In genomic region chr3:127676921-127677351, GRCh38 we compare ENCODE assay signal across 20 cellular contexts. TPM values are rescaled to one million over a fixed set of nuclear protein-coding genes. Genes with fewer than 3 reads are reported as not detected.
DNase-seq lines count a peak whose midpoint lies in the region; ATAC-seq and TF ChIP-seq lines count a peak whose summit lies in the region.
"Had no signal": no experiment of that assay in that cellular context is flagged by ENCODE, and none has a peak within 500 bp of the region (broad histone marks: within the 10 kb centered on the region; RNA-seq: fewer than 3 reads in every experiment).

No MANE protein-coding gene starts in this region.

- H3K9me3 ChIP-seq in BLaER1 (no peaks in the 10 kb centered on the region), Peyer's patch (no peaks in the 10 kb centered on the region), sigmoid colon (no peaks in the 10 kb centered on the region)
- H3K9me3 ChIP-seq: ascending aorta, pancreas, SK-N-SH had no signal

- H3K36me3 ChIP-seq in BLaER1 (peaks cover 40% of the 10 kb centered on the region; the same call in 1 of the 2 replicates), Peyer's patch (peaks cover 0 to 21% (median 0%) of the 10 kb centered on the region in 3 donors), sigmoid colon (peaks cover 9 to 58% (median 18%) of the 10 kb centered on the region in 4 donors)
- H3K36me3 ChIP-seq: pancreas had no signal

- no peaks in the 10 kb centered on the region for H3K9me3 Mint-ChIP-seq in effector memory CD8-positive, alpha-beta T cell
- H3K9me3 Mint-ChIP-seq: activated naive CD4-positive, alpha-beta T cell treated with anti-CD3 and anti-CD28 coated beads for 36 hours had no signal

- no peak for TF ChIP-seq EP300 in sigmoid colon (IDR thresholded peaks at IDR 0.05)

- no peaks in the 10 kb centered on the region for H3K27me3 ChIP-seq in BLaER1
- no peaks in the 10 kb centered on the region for H3K27me3 ChIP-seq in Peyer's patch
- H3K27me3 ChIP-seq in sigmoid colon = no peaks in the 10 kb centered on the region
- H3K27me3 ChIP-seq: ascending aorta, pancreas had no signal

- DNase-seq in Peyer's patch = peak in 2 of 3 donors; percentile 37 to 41
- peak; percentile 45 for DNase-seq in left lobe of liver (ENCODE audit: low spot score)
- DNase-seq in sigmoid colon = peak; percentile 64
- no peak for DNase-seq in effector memory CD8-positive, alpha-beta T cell
- no peak for DNase-seq in NCI-H2081 (lab: John Stamatoyannopoulos, UW)
- DNase-seq: activated CD4-positive, alpha-beta T cell treated with anti-CD3 and anti-CD28 coated beads, Interleukin-2, amount 50 U/mL, for 48 hours; activated naive CD4-positive, alpha-beta T cell treated with anti-CD3 and anti-CD28 coated beads for 36 hours; activated T-cell treated with anti-CD3 and anti-CD28 coated beads for 4 hours; erythroblast; foreskin fibroblast; NCI-H1417 treated with DMSO at 0.1 percent for 48 hours; NCI-H510A; NK-92 treated with Interleukin-12 subunit alpha and Interleukin-12 subunit beta, amount 100 ng/mL, for 24 hours; SK-N-SH had no signal

- H3K36me3 Mint-ChIP-seq in effector memory CD8-positive, alpha-beta T cell (ENCODE audit: insufficient read depth) = peaks cover 10% of the 10 kb centered on the region

- TF ChIP-seq CTCF in Peyer's patch (IDR thresholded peaks at IDR 0.05) = no peak
- no peak for TF ChIP-seq CTCF in sigmoid colon (IDR thresholded peaks at IDR 0.05)

- intact Hi-C loops in sigmoid colon (cut with DNase I) = no loop called here

- H3K4me1 Mint-ChIP-seq in effector memory CD8-positive, alpha-beta T cell (ENCODE audit: low read depth in 2 of 2) = peaks cover 23 to 36% of the 10 kb centered on the region in 2 donors

- no peaks in the 10 kb centered on the region for H3K27me3 Mint-ChIP-seq in effector memory CD8-positive, alpha-beta T cell

- WGBS in sigmoid colon, 2 donors = 96 to 97% methylated on average over 21 of the region's 21 CpGs

- peak overlapping the region; percentile 50 for H3K4me2 ChIP-seq in BLaER1
- H3K4me2 ChIP-seq: SK-N-SH had no signal

- no peak overlapping the region for H3K4me3 Mint-ChIP-seq in effector memory CD8-positive, alpha-beta T cell
- H3K4me3 Mint-ChIP-seq: activated naive CD4-positive, alpha-beta T cell treated with anti-CD3 and anti-CD28 coated beads for 36 hours had no signal

- H3K4me3 ChIP-seq in BLaER1 (no peak overlapping the region), Peyer's patch (no peak overlapping the region), sigmoid colon (no peak overlapping the region)
- H3K4me3 ChIP-seq: ascending aorta, pancreas had no signal

- no peak for ATAC-seq in left lobe of liver
- no peak for ATAC-seq in HG03139 (IDR thresholded peaks at IDR 0.05; ENCODE audit: unreplicated experiment)
- ATAC-seq in effector memory CD8-positive, alpha-beta T cell (replicated peaks) = no peak
- ATAC-seq: HCT116, pancreas had no signal

- no peak overlapping the region for H3K9ac ChIP-seq in BLaER1
- H3K9ac ChIP-seq: SK-N-SH had no signal

- H3K4me1 ChIP-seq in BLaER1 (peaks cover 52% of the 10 kb centered on the region), Peyer's patch (peaks cover 0 to 13% (median 5%) of the 10 kb centered on the region in 4 donors), sigmoid colon (peaks cover 0 to 27% (median 22%) of the 10 kb centered on the region in 4 donors)
- H3K4me1 ChIP-seq: pancreas had no signal

- TF ChIP-seq POLR2A in Peyer's patch (IDR thresholded peaks at IDR 0.05) = no peak
- TF ChIP-seq POLR2A in sigmoid colon (IDR thresholded peaks at IDR 0.05) = no peak

- peaks cover 14% of the 10 kb centered on the region; the same call in 1 of the 2 replicates for H4K20me1 ChIP-seq in BLaER1

- H3K27ac Mint-ChIP-seq in effector memory CD8-positive, alpha-beta T cell = no peak overlapping the region
- H3K27ac Mint-ChIP-seq: activated naive CD4-positive, alpha-beta T cell treated with anti-CD3 and anti-CD28 coated beads for 36 hours had no signal

- H3K27ac ChIP-seq in BLaER1 (no peak overlapping the region), Peyer's patch (no peak overlapping the region), sigmoid colon (no peak overlapping the region)
- H3K27ac ChIP-seq: pancreas, VCaP had no signal

RNA-seq across cellular contexts. Expression of gene ABTB1, which starts 4.2 kb away (rescaled TPM):
- total RNA-seq in Peyer's patch (10 to 100 TPM; 38.5 to 80.0 (median 57.1) TPM), left lobe of liver (16.3 TPM), sigmoid colon (10 to 100 TPM; 33.5 to 75.3 (median 49.1) TPM)
- 10 to 100 TPM; 18.0 to 36.5 (median 24.6) TPM for polyA plus RNA-seq in sigmoid colon

RNA-seq across cellular contexts. Expression of gene PODXL2, which starts 48.0 kb away (rescaled TPM):
- total RNA-seq in Peyer's patch (10 to 100 TPM in 2 of 4 donors, 1 to 10 TPM in 2; 7.4 to 15.6 (median 9.9) TPM), left lobe of liver (1.5 TPM), sigmoid colon (1 to 10 TPM; 2.0 to 4.3 (median 2.4) TPM)
- 10 to 100 TPM in 1 of 3 donors, 1 to 10 TPM in 2; 2.5 to 16.7 (median 3.0) TPM for polyA plus RNA-seq in sigmoid colon

Comparison
In these comparisons a context has a peak if more than half of its experiments do, and no peak if none do; other contexts are left out.
1. DNase-seq: peak in Peyer's patch (2 of 3), left lobe of liver (single experiment) and sigmoid colon (single experiment); none in effector memory CD8-positive, alpha-beta T cell (0 of 3) and NCI-H2081 (0 of 2).